In genomic region chr9:34651286-34651685, GRCh38 we compare ENCODE assay signal across 10 cellular contexts.
A peak's percentile ranks its signal among the peaks of the same experiment; 100 is the strongest.
DNase-seq lines count a peak whose midpoint lies in the region; ATAC-seq and TF ChIP-seq lines count a peak whose summit lies in the region.
"Had no signal": no experiment of that assay in that cellular context is flagged by ENCODE, and none has a peak within 500 bp of the region (broad histone marks: within the 10 kb centered on the region; RNA-seq: fewer than 3 reads in every experiment).

No MANE protein-coding gene starts in this region.

- DNase-seq in ELR (ENCODE audit: low read depth) (peak; percentile 32), astrocyte of the cerebellum (ENCODE audit: low read depth) (peak; percentile 23), skeletal muscle cell (ENCODE audit: low read depth) (peak; percentile 19), dedifferentiated amniotic fluid mesenchymal stem cell (ENCODE audit: extremely low spot score) (no peak), KBM-7 (no peak)
- DNase-seq: GF-D8, NCI-H1048 had no signal

- H3K36me3 ChIP-seq in iPS-20b (ENCODE audit: insufficient read depth, low read depth, low read length): peaks cover 26% of the 10 kb centered on the region

- in situ Hi-C loops in astrocyte of the cerebellum (cut with HindIII; ENCODE audit: low sequenced_read_pairs): no loop called here
- in situ Hi-C loops in KBM-7 (cut with MboI; ENCODE audit: low pct_unique_long_range_greater_than_20kb, low sequenced_read_pairs): no loop called here

- H3K4me1 ChIP-seq in iPS-20b (ENCODE audit: insufficient read depth, low read length): peaks cover 9% of the 10 kb centered on the region; the same call in 1 of the 2 replicates

- peak overlapping the region; percentile 20 for H3K27ac ChIP-seq in iPS-20b (ENCODE audit: low read length)

- H3K27me3 ChIP-seq in iPS-20b (ENCODE audit: insufficient read depth, low read length): no peaks in the 10 kb centered on the region

- H3K4me3 ChIP-seq in astrocyte of the cerebellum (ENCODE audit: low read depth, low read length): no peak overlapping the region
- peak overlapping the region; percentile 66 for H3K4me3 ChIP-seq in iPS-20b (ENCODE audit: low read length)
- H3K4me3 ChIP-seq in skeletal muscle cell (ENCODE audit: low read depth, low read length): peak overlapping the region; percentile 45

- ATAC-seq in HG02852 (IDR thresholded peaks at IDR 0.05; ENCODE audit: unreplicated experiment): no peak
- no peak for ATAC-seq in HG02759 (IDR thresholded peaks at IDR 0.05; ENCODE audit: unreplicated experiment)

- H3K9ac ChIP-seq in iPS-20b (ENCODE audit: low read depth, low read length): peak overlapping the region; percentile 63; the same call in 1 of the 2 replicates

- no peak for TF ChIP-seq CTCF in astrocyte of the cerebellum (IDR thresholded peaks at IDR 0.05; ENCODE audit: low read depth, low read length, missing control alignments)

- no peaks in the 10 kb centered on the region for H3K9me3 ChIP-seq in iPS-20b (ENCODE audit: insufficient read depth, low read depth, low read length)

Comparison
In these comparisons a context has a peak if more than half of its experiments do, and no peak if none do; other contexts are left out.
1. DNase-seq: peak in ELR (single experiment), astrocyte of the cerebellum (single experiment) and skeletal muscle cell (single experiment); none in dedifferentiated amniotic fluid mesenchymal stem cell (single experiment) and KBM-7 (single experiment).